ENCODE assay signal across 8 cellular contexts in genomic region chr9:36862206-36863145, GRCh38.
DNase-seq lines count a peak whose midpoint lies in the region; ATAC-seq and TF ChIP-seq lines count a peak whose summit lies in the region.

No MANE protein-coding gene starts in this region.

- peak; percentile 71 for TF ChIP-seq CTCF in LNCaP clone FGC (IDR thresholded peaks at IDR 0.05; ENCODE audit: control insufficient read depth, extremely low read depth, insufficient read depth)
- peak; percentile 87 for TF ChIP-seq CTCF in brain microvascular endothelial cell (IDR thresholded peaks at IDR 0.05; ENCODE audit: low read depth, low read length, missing control alignments)

- H3K4me1 ChIP-seq in aorta (ENCODE audit: control insufficient read depth in 1 of 2, insufficient read depth in 2 of 2, low read length in 2 of 2), result no peaks in the 10 kb centered on the region

- DNase-seq in EH (ENCODE audit: low read depth) (peak; percentile 44), LNCaP clone FGC (ENCODE audit: low read depth) (no peak), brain microvascular endothelial cell (peak; percentile 42), left kidney (ENCODE audit: low read depth, low spot score) (peak; percentile 77), aorta (peak; percentile 38 to 73), activated gamma-delta T cell (lab: John Stamatoyannopoulos, UW) (no peak)

- no peaks in the 10 kb centered on the region for H3K9me3 ChIP-seq in aorta (ENCODE audit: control insufficient read depth, low read length)

- H3K27me3 ChIP-seq in brain microvascular endothelial cell (replicated peaks), result peaks cover 41% of the 10 kb centered on the region
- H3K27me3 ChIP-seq in aorta (ENCODE audit: control insufficient read depth in 1 of 2, insufficient read depth in 2 of 2, low read length in 1 of 2), result no peaks in the 10 kb centered on the region

- intact Hi-C loops in aorta (cut with DNase I), result no loop called here

- in situ Hi-C loops in brain microvascular endothelial cell (cut with HindIII; ENCODE audit: low pct_ligation_motif_present, low sequenced_read_pairs), result no loop called here

- no peak for ATAC-seq in aorta (ENCODE audit: low FRiP score)
- ATAC-seq in GM21717 (IDR thresholded peaks at IDR 0.05; ENCODE audit: unreplicated experiment), result no peak
- ATAC-seq in HG03039 (IDR thresholded peaks at IDR 0.05; ENCODE audit: unreplicated experiment), result no peak

- WGBS in aorta, 2 donors, result 45 to 47% methylated on average over 21 of the region's 21 CpGs

- H3K27ac ChIP-seq in brain microvascular endothelial cell (no peak overlapping the region), aorta (ENCODE audit: low read depth in 1 of 2, low read length in 2 of 2) (no peak overlapping the region)

- H3K4me3 ChIP-seq in LNCaP clone FGC (ENCODE audit: low read depth, low read length), result no peak overlapping the region
- H3K4me3 ChIP-seq in brain microvascular endothelial cell (ENCODE audit: low read depth, low read length), result no peak overlapping the region
- no peak overlapping the region for H3K4me3 ChIP-seq in aorta (ENCODE audit: low read length in 2 of 2)

- H3K36me3 ChIP-seq in brain microvascular endothelial cell (replicated peaks) (no peaks in the 10 kb centered on the region), aorta (ENCODE audit: control insufficient read depth in 1 of 2, insufficient read depth in 2 of 2, low read length in 1 of 2) (no peaks in the 10 kb centered on the region)

Comparison
In these comparisons a context has a peak if more than half of its experiments do, and no peak if none do; other contexts are left out.
1. DNase-seq: peak in EH (single experiment), brain microvascular endothelial cell (single experiment), left kidney (single experiment) and aorta (2 of 2); none in LNCaP clone FGC (single experiment) and activated gamma-delta T cell (single experiment).